ENCODE assay signal across 8 cellular contexts in the genomic region with DNA sequence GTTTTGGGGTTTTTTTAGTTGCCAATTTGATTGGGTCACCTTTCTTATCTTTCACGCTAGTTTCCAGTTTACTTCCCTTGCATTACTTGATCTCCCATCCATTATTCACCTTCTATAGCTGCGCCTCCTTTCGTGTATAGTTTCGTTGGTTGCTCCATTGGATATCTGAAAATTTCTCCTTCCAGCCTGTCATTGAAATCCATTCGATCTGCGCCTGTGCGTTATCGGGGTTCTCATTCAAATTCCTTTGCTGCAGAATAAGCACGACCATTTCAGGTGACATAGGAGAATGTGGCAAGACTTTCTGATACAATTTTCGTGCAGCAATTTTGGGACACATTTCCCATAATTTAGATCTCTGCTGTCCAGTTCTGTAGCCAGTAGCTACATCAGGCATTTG. TPM values are rescaled to one million over a fixed set of nuclear protein-coding genes. Genes with fewer than 3 reads are reported as not detected.
DNase-seq lines count a peak whose midpoint lies in the region; ATAC-seq and FAIRE-seq lines count a peak whose summit lies in the region.

No MANE protein-coding gene starts in this region.

- POLR2A ChIA-PET in activated CD4-positive, alpha-beta memory T cell treated with anti-CD3 and anti-CD28 coated beads, Interleukin-2, amount 10 ng/mL, durations not matched to agents 7 days and 5 days (lab: Charles Lee): interaction anchor here (0.8 to 2.4 kb wide), 6 partner anchors 11 to 1074 kb away, joined by 3 to 17 read pairs (median 8); a partner anchor contains a TSS

- peak overlapping the region; percentile 94 for H3K27ac ChIP-seq in stomach smooth muscle (ENCODE audit: low read length)

- H3K4me1 ChIP-seq in stomach smooth muscle (ENCODE audit: control insufficient read depth, insufficient read depth, low read length): peaks cover 8% of the 10 kb centered on the region

- FAIRE-seq in frontal cortex (lab: Jason Lieb, UNC): no peak

- no peak for ATAC-seq in activated CD8-positive, alpha-beta memory T cell treated with anti-CD3 and anti-CD28 coated beads, Interleukin-2, amount 10 ng/mL, durations not matched to agents 7 days and 5 days
- no peak for ATAC-seq in GM18858 (IDR thresholded peaks at IDR 0.05; ENCODE audit: unreplicated experiment)

- H3K4me3 Mint-ChIP-seq in activated CD8-positive, alpha-beta memory T cell treated with anti-CD3 and anti-CD28 coated beads, Interleukin-2, amount 10 ng/mL, durations not matched to agents 7 days and 5 days: peak overlapping the region; percentile 84
- peak overlapping the region; percentile 91 for H3K4me3 Mint-ChIP-seq in activated CD4-positive, alpha-beta memory T cell treated with anti-CD3 and anti-CD28 coated beads, Interleukin-2, amount 10 ng/mL, durations not matched to agents 7 days and 5 days

- peaks cover 14% of the 10 kb centered on the region for H3K36me3 Mint-ChIP-seq in activated CD8-positive, alpha-beta memory T cell treated with anti-CD3 and anti-CD28 coated beads, Interleukin-2, amount 10 ng/mL, durations not matched to agents 7 days and 5 days
- peaks cover 10% of the 10 kb centered on the region for H3K36me3 Mint-ChIP-seq in activated CD4-positive, alpha-beta memory T cell treated with anti-CD3 and anti-CD28 coated beads, Interleukin-2, amount 10 ng/mL, durations not matched to agents 7 days and 5 days (ENCODE audit: low read depth)

- H3K9me3 ChIP-seq in iPS-18c (ENCODE audit: control insufficient read depth, insufficient read depth, low read length): no peaks in the 10 kb centered on the region
- H3K9me3 ChIP-seq in stomach smooth muscle (ENCODE audit: control insufficient read depth in 2 of 2, low read length in 2 of 2): no peaks in the 10 kb centered on the region

- H3K4me3 ChIP-seq in iPS-18c (ENCODE audit: insufficient read depth, low read depth, low read length) (peak overlapping the region; percentile 79), stomach smooth muscle (ENCODE audit: low read length in 2 of 2) (peak overlapping the region; percentile 88 to 98)

- H3K9ac ChIP-seq in stomach smooth muscle (ENCODE audit: low read length in 2 of 2): peak overlapping the region; percentile 89 to 97

- H3K27ac Mint-ChIP-seq in activated CD8-positive, alpha-beta memory T cell treated with anti-CD3 and anti-CD28 coated beads, Interleukin-2, amount 10 ng/mL, durations not matched to agents 7 days and 5 days: peak overlapping the region; percentile 92
- H3K27ac Mint-ChIP-seq in activated CD4-positive, alpha-beta memory T cell treated with anti-CD3 and anti-CD28 coated beads, Interleukin-2, amount 10 ng/mL, durations not matched to agents 7 days and 5 days: peak overlapping the region; percentile 75

- H3K36me3 ChIP-seq in stomach smooth muscle (ENCODE audit: control insufficient read depth in 2 of 2, insufficient read depth in 2 of 2, low read length in 2 of 2): peaks cover 0 to 4% of the 10 kb centered on the region in 2 donors

- H3K4me1 Mint-ChIP-seq in activated CD8-positive, alpha-beta memory T cell treated with anti-CD3 and anti-CD28 coated beads, Interleukin-2, amount 10 ng/mL, durations not matched to agents 7 days and 5 days: peaks cover 36% of the 10 kb centered on the region
- peaks cover 34% of the 10 kb centered on the region for H3K4me1 Mint-ChIP-seq in activated CD4-positive, alpha-beta memory T cell treated with anti-CD3 and anti-CD28 coated beads, Interleukin-2, amount 10 ng/mL, durations not matched to agents 7 days and 5 days

- H3K9me3 Mint-ChIP-seq in activated CD8-positive, alpha-beta memory T cell treated with anti-CD3 and anti-CD28 coated beads, Interleukin-2, amount 10 ng/mL, durations not matched to agents 7 days and 5 days (ENCODE audit: low read depth): no peaks in the 10 kb centered on the region
- H3K9me3 Mint-ChIP-seq in activated CD4-positive, alpha-beta memory T cell treated with anti-CD3 and anti-CD28 coated beads, Interleukin-2, amount 10 ng/mL, durations not matched to agents 7 days and 5 days: no peaks in the 10 kb centered on the region

- no peaks in the 10 kb centered on the region for H3K27me3 Mint-ChIP-seq in activated CD8-positive, alpha-beta memory T cell treated with anti-CD3 and anti-CD28 coated beads, Interleukin-2, amount 10 ng/mL, durations not matched to agents 7 days and 5 days
- H3K27me3 Mint-ChIP-seq in activated CD4-positive, alpha-beta memory T cell treated with anti-CD3 and anti-CD28 coated beads, Interleukin-2, amount 10 ng/mL, durations not matched to agents 7 days and 5 days: no peaks in the 10 kb centered on the region

- no peaks in the 10 kb centered on the region for H3K27me3 ChIP-seq in stomach smooth muscle (ENCODE audit: control insufficient read depth in 1 of 2, insufficient read depth in 2 of 2, low read length in 2 of 2)

- CTCF ChIA-PET in activated CD8-positive, alpha-beta memory T cell treated with anti-CD3 and anti-CD28 coated beads, Interleukin-2, amount 10 ng/mL, durations not matched to agents 7 days and 5 days (lab: Charles Lee): interaction anchor here (0.7 to 1.0 kb wide), 2 partner anchors 13 to 212 kb away, joined by 3 read pairs; no protein-coding TSS in a partner anchor
- CTCF ChIA-PET in activated CD4-positive, alpha-beta memory T cell treated with anti-CD3 and anti-CD28 coated beads, Interleukin-2, amount 10 ng/mL, durations not matched to agents 7 days and 5 days (lab: Charles Lee): interaction anchor here (0.6 to 1.4 kb wide), 5 partner anchors 10 to 216 kb away, joined by 3 to 6 read pairs (median 4); a partner anchor contains a TSS

- no peak for DNase-seq in activated CD8-positive, alpha-beta memory T cell treated with anti-CD3 and anti-CD28 coated beads, Interleukin-2, amount 10 ng/mL, durations not matched to agents 7 days and 5 days
- no peak for DNase-seq in activated CD8-positive, alpha-beta memory T cell treated with anti-CD3 and anti-CD28 coated beads for 24 hours
- DNase-seq in activated CD4-positive, alpha-beta memory T cell treated with anti-CD3 and anti-CD28 coated beads, Interleukin-2, amount 10 ng/mL, durations not matched to agents 7 days and 5 days: no peak
- DNase-seq in NCI-H187 treated with DMSO at 0.1 percent for 48 hours (lab: John Stamatoyannopoulos, UW) (no peak), frontal cortex (ENCODE audit: low spot score in 2 of 2) (no peak)

RNA-seq across cellular contexts. Expression of a gene that starts 0.8 kb away (rescaled TPM):
- total RNA-seq in activated CD8-positive, alpha-beta memory T cell treated with anti-CD3 and anti-CD28 coated beads, Interleukin-2, amount 10 ng/mL, durations not matched to agents 7 days and 5 days: 10 to 100 TPM; 30.3 to 34.6 TPM
- total RNA-seq in activated CD4-positive, alpha-beta memory T cell treated with anti-CD3 and anti-CD28 coated beads, Interleukin-2, amount 10 ng/mL, durations not matched to agents 7 days and 5 days: 10 to 100 TPM; 29.7 to 36.1 TPM
- 84.4 TPM for total RNA-seq in frontal cortex

RNA-seq across cellular contexts. Expression of a gene that starts 0.9 kb away (rescaled TPM):
- 10 to 100 TPM; 17.8 to 18.6 TPM for total RNA-seq in activated CD8-positive, alpha-beta memory T cell treated with anti-CD3 and anti-CD28 coated beads, Interleukin-2, amount 10 ng/mL, durations not matched to agents 7 days and 5 days
- 10 to 100 TPM; 13.0 to 15.3 TPM for total RNA-seq in activated CD4-positive, alpha-beta memory T cell treated with anti-CD3 and anti-CD28 coated beads, Interleukin-2, amount 10 ng/mL, durations not matched to agents 7 days and 5 days
- 21.2 TPM for total RNA-seq in frontal cortex
